ENCODE assay signal across 1 cellular context in genomic region chr16:84511180-84511800, GRCh38.
TF ChIP-seq lines count a peak whose summit lies in the region.

No MANE protein-coding gene starts in this region.

TF ChIP-seq in HEK293, 187 proteins besides CTCF, POLR2A, EP300 and RAD21 (continued from another document):
- TF ChIP-seq ZNF518A (tag by site-specific recombination; conservative IDR thresholded peaks at IDR 0.05; ENCODE audit: low read depth) (no peak), ZBTB17 (tag by site-specific recombination; IDR thresholded peaks at IDR 0.05) (peak; percentile 71), HOXA7 (CRISPR knock-in tag; IDR thresholded peaks at IDR 0.05; ENCODE audit: borderline replicate concordance) (no peak), ZNF600 (tag by site-specific recombination; IDR thresholded peaks at IDR 0.05) (peak; percentile 38; the same call in 1 of the 2 replicates), ZNF335 (tag by site-specific recombination; conservative IDR thresholded peaks at IDR 0.05) (peak; percentile 19; the same call in 1 of the 2 replicates), ZNF19 (tag by site-specific recombination; IDR thresholded peaks at IDR 0.05; ENCODE audit: low read depth) (no peak), ZNF660 (tag by site-specific recombination; IDR thresholded peaks at IDR 0.05) (peak; percentile 91), ZNF677 (tag by site-specific recombination; IDR thresholded peaks at IDR 0.05) (no peak), WT1 (tag by site-specific recombination; IDR thresholded peaks at IDR 0.05) (no peak), ZNF560 (tag by site-specific recombination; IDR thresholded peaks at IDR 0.05; ENCODE audit: borderline replicate concordance) (no peak), ZSCAN18 (tag by site-specific recombination; IDR thresholded peaks at IDR 0.05) (no peak), ZNF654 (tag by site-specific recombination; IDR thresholded peaks at IDR 0.05; ENCODE audit: low read depth) (peak; percentile 79), ZNF221 (tag by site-specific recombination; IDR thresholded peaks at IDR 0.05; ENCODE audit: borderline replicate concordance) (no peak), ZNF747 (tag by site-specific recombination; IDR thresholded peaks at IDR 0.05) (no peak), ZNF366 (tag by site-specific recombination; conservative IDR thresholded peaks at IDR 0.05) (peak; percentile 70), ZNF692 (tag by site-specific recombination; IDR thresholded peaks at IDR 0.05) (peak; percentile 23; the same call in 1 of the 2 replicates), ZIC2 (tag by site-specific recombination; IDR thresholded peaks at IDR 0.05) (no peak)
